Comparison of ENCODE assay signal across 22 cellular contexts in genomic region chr5:148856009-148856367, GRCh38. TPM values are rescaled to one million over a fixed set of nuclear protein-coding genes. Genes with fewer than 3 reads are reported as not detected.
DNase-seq lines count a peak whose midpoint lies in the region; ATAC-seq and TF ChIP-seq lines count a peak whose summit lies in the region.
"Had no signal": no experiment of that assay in that cellular context is flagged by ENCODE, and none has a peak within 500 bp of the region (broad histone marks: within the 10 kb centered on the region; RNA-seq: fewer than 3 reads in every experiment).

No MANE protein-coding gene starts in this region.

- H3K36me3 ChIP-seq in CD8-positive, alpha-beta memory T cell (ENCODE audit: insufficient read depth, low read length), result no peaks in the 10 kb centered on the region
- no peaks in the 10 kb centered on the region for H3K36me3 ChIP-seq in effector memory CD4-positive, alpha-beta T cell (ENCODE audit: control insufficient read depth, insufficient read depth, low read length)
- no peaks in the 10 kb centered on the region for H3K36me3 ChIP-seq in aorta (ENCODE audit: control insufficient read depth in 1 of 2, insufficient read depth in 2 of 2, low read length in 1 of 2)
- H3K36me3 ChIP-seq: uterus had no signal

- no peaks in the 10 kb centered on the region for H3K9me3 Mint-ChIP-seq in CD8-positive, alpha-beta memory T cell
- no peaks in the 10 kb centered on the region for H3K9me3 Mint-ChIP-seq in osteocyte (ENCODE audit: unreplicated experiment)
- H3K9me3 Mint-ChIP-seq: activated B cell treated with CpG ODN at 0.5 μM for 24 hours had no signal

- H3K27ac Mint-ChIP-seq in CD8-positive, alpha-beta memory T cell, result peak overlapping the region; percentile 85 to 99 (median 96)
- peak overlapping the region; percentile 38 for H3K27ac Mint-ChIP-seq in osteocyte (ENCODE audit: unreplicated experiment)
- H3K27ac Mint-ChIP-seq: activated B cell treated with CpG ODN at 0.5 μM for 24 hours had no signal

- peaks cover 81% of the 10 kb centered on the region for H3K4me1 ChIP-seq in CD8-positive, alpha-beta memory T cell (ENCODE audit: insufficient read depth, low read length)
- H3K4me1 ChIP-seq in effector memory CD4-positive, alpha-beta T cell (ENCODE audit: control insufficient read depth, insufficient read depth, low read length, poor library complexity, severe bottlenecking), result peaks cover 9% of the 10 kb centered on the region
- H3K4me1 ChIP-seq in aorta (ENCODE audit: control insufficient read depth in 1 of 2, insufficient read depth in 2 of 2, low read length in 2 of 2), result no peaks in the 10 kb centered on the region
- H3K4me1 ChIP-seq: uterus had no signal

- H3K27me3 ChIP-seq in CD8-positive, alpha-beta memory T cell (ENCODE audit: insufficient read depth, low read length, poor library complexity, severe bottlenecking), result no peaks in the 10 kb centered on the region
- H3K27me3 ChIP-seq in effector memory CD4-positive, alpha-beta T cell (replicated peaks; ENCODE audit: control insufficient read depth, insufficient read depth, low read length, poor library complexity, severe bottlenecking), result no peaks in the 10 kb centered on the region
- H3K27me3 ChIP-seq in aorta (ENCODE audit: control insufficient read depth in 1 of 2, insufficient read depth in 2 of 2, low read length in 1 of 2), result no peaks in the 10 kb centered on the region
- H3K27me3 ChIP-seq: uterus had no signal

- CTCF ChIA-PET in CD8-positive, alpha-beta memory T cell (lab: Charles Lee), result interaction anchor here (0.8 to 1.6 kb wide), 2 partner anchors 35 to 102 kb away, joined by 3 to 6 read pairs; no protein-coding TSS in a partner anchor

- no peak for ATAC-seq in aorta (ENCODE audit: low FRiP score)
- ATAC-seq: K562, SK-N-SH treated with all-trans-retinoic acid at 6 μM for 48 hours had no signal

- no peak overlapping the region for H3K4me3 ChIP-seq in CD8-positive, alpha-beta memory T cell (ENCODE audit: low read length)
- no peak overlapping the region for H3K4me3 ChIP-seq in effector memory CD4-positive, alpha-beta T cell (ENCODE audit: insufficient read depth, low read depth, low read length, poor library complexity, severe bottlenecking)
- H3K4me3 ChIP-seq in aorta (ENCODE audit: low read length in 2 of 2), result no peak overlapping the region
- H3K4me3 ChIP-seq: K562, uterus had no signal

- intact Hi-C loops in aorta (cut with DNase I), result no loop called here

- peaks cover 0 to 2% of the 10 kb centered on the region in 2 donors for H3K27me3 Mint-ChIP-seq in CD8-positive, alpha-beta memory T cell
- no peaks in the 10 kb centered on the region for H3K27me3 Mint-ChIP-seq in osteocyte (ENCODE audit: unreplicated experiment)
- H3K27me3 Mint-ChIP-seq: activated B cell treated with CpG ODN at 0.5 μM for 24 hours had no signal

- POLR2A ChIA-PET in CD8-positive, alpha-beta memory T cell (lab: Charles Lee), result no interaction called here

- WGBS in aorta, 2 donors, result 71 to 74% methylated on average over 2 of the region's 2 CpGs

- H3K4me3 Mint-ChIP-seq in CD8-positive, alpha-beta memory T cell, result peak overlapping the region; percentile 54 to 86 (median 78)
- no peak overlapping the region for H3K4me3 Mint-ChIP-seq in osteocyte (ENCODE audit: unreplicated experiment)
- H3K4me3 Mint-ChIP-seq: activated B cell treated with CpG ODN at 0.5 μM for 24 hours had no signal

- peaks cover 93 to 99% (median 97%) of the 10 kb centered on the region in 3 donors for H3K4me1 Mint-ChIP-seq in CD8-positive, alpha-beta memory T cell
- peaks cover 45% of the 10 kb centered on the region for H3K4me1 Mint-ChIP-seq in osteocyte (ENCODE audit: unreplicated experiment)

- peak overlapping the region; percentile 80 for H3K27ac ChIP-seq in C4-2B
- no peak overlapping the region for H3K27ac ChIP-seq in CD8-positive, alpha-beta memory T cell (ENCODE audit: low read depth, low read length)
- H3K27ac ChIP-seq in effector memory CD4-positive, alpha-beta T cell (ENCODE audit: insufficient read depth, low read length, poor library complexity, severe bottlenecking), result peak overlapping the region; percentile 36
- H3K27ac ChIP-seq in aorta (ENCODE audit: low read depth in 1 of 2, low read length in 2 of 2), result no peak overlapping the region
- H3K27ac ChIP-seq: uterus had no signal

- TF ChIP-seq CTCF in C4-2B (conservative IDR thresholded peaks at IDR 0.05) (no peak), osteocyte (IDR thresholded peaks at IDR 0.05) (no peak)

- no peaks in the 10 kb centered on the region for H3K9me3 ChIP-seq in CD8-positive, alpha-beta memory T cell (ENCODE audit: low read length)
- no peaks in the 10 kb centered on the region for H3K9me3 ChIP-seq in effector memory CD4-positive, alpha-beta T cell (ENCODE audit: control insufficient read depth, low read length)
- no peaks in the 10 kb centered on the region for H3K9me3 ChIP-seq in aorta (ENCODE audit: control insufficient read depth, low read length)
- H3K9me3 ChIP-seq: uterus had no signal

- no peak for DNase-seq in CD8-positive, alpha-beta memory T cell
- DNase-seq in effector memory CD4-positive, alpha-beta T cell, result no peak
- DNase-seq in osteocyte (ENCODE audit: extremely low spot score, unreplicated experiment), result no peak
- no peak for DNase-seq in NK-92 (lab: John Stamatoyannopoulos, UW; ENCODE audit: unreplicated experiment)
- DNase-seq in aorta, result no peak
- DNase-seq in AML-193 (lab: John Stamatoyannopoulos, UW), result no peak
- DNase-seq: activated B cell treated with CpG ODN at 0.5 μM for 24 hours; activated CD8-positive, alpha-beta memory T cell treated with anti-CD3 and anti-CD28 coated beads for 24 hours; activated naive CD4-positive, alpha-beta T cell treated with Interleukin-2 at 50 U/mL for 16 hours; activated T-cell treated with anti-CD3 and anti-CD28 coated beads, Interleukin-2, amount 50 U/mL, for 48 hours; anterior cingulate cortex; GF-D8; mammary epithelial cell; NCI-H146; NCI-H524; RPMI8226; stimulated activated CD4-positive, alpha-beta T cell treated with anti-CD3 and anti-CD28 coated beads, Interleukin-15, amount 100 ng/mL, for 24 hours; T1000; uterus had no signal

- H3K36me3 Mint-ChIP-seq in CD8-positive, alpha-beta memory T cell, result peaks cover 0 to 10% (median 1%) of the 10 kb centered on the region in 3 donors
- H3K36me3 Mint-ChIP-seq in osteocyte (ENCODE audit: unreplicated experiment), result peaks cover 2% of the 10 kb centered on the region

RNA-seq across cellular contexts. Expression of gene ADRB2, which starts 29.6 kb away (rescaled TPM):
- total RNA-seq in CD8-positive, alpha-beta memory T cell, result 1 to 10 TPM; 1.6 to 2.1 TPM
- polyA plus RNA-seq in CD8-positive, alpha-beta memory T cell, result 25.7 TPM
- 6.6 and 7.1 TPM in 2 replicates for total RNA-seq in osteocyte
- 1 to 10 TPM; 2.2 to 4.5 TPM for total RNA-seq in aorta
- polyA plus RNA-seq in aorta, result under 1 TPM; 0.13 to 0.69 TPM

Comparison
In these comparisons a context has a peak if more than half of its experiments do, and no peak if none do; other contexts are left out.
1. H3K27ac ChIP-seq: peak in C4-2B (single experiment) and effector memory CD4-positive, alpha-beta T cell (single experiment); none in CD8-positive, alpha-beta memory T cell (single experiment) and aorta (0 of 2).